ENCODE assay signal across 21 cellular contexts in the genomic region with DNA sequence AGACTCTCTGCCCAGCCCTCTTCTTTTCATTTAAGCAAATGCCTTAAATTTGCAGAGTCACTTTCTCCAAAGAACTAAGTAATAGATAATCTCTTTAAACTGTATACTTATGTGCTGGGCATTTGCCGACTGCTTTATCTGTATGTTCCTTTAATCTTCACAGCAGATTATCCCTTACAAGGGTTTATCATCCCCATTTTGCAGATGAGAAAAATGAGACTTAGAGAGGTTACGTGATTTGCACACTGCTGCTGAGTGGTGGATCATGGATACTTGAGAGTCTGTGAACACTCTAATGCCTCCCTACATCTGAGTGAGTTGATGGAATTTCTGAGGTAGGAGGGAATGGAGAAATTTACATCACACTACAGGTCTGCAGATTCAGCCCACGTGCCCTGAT. TPM values are rescaled to one million over a fixed set of nuclear protein-coding genes. Genes with fewer than 3 reads are reported as not detected.
DNase-seq lines count a peak whose midpoint lies in the region; ATAC-seq, FAIRE-seq and TF ChIP-seq lines count a peak whose summit lies in the region.
"Had no signal": no experiment of that assay in that cellular context is flagged by ENCODE, and none has a peak within 500 bp of the region (broad histone marks: within the 10 kb centered on the region; RNA-seq: fewer than 3 reads in every experiment).

No MANE protein-coding gene starts in this region.

- H3K9me3 ChIP-seq in K562 (replicated peaks; ENCODE audit: control insufficient read depth, insufficient read depth, low read depth, low read length) (no peaks in the 10 kb centered on the region), neural progenitor cell (ENCODE audit: low read depth) (no peaks in the 10 kb centered on the region)

- intact Hi-C loops in K562 (cut with micrococcal nuclease): loop anchor here (10.0 kb wide), 1 partner anchor 204 kb away; no protein-coding TSS in a partner anchor
- intact Hi-C loops in cardiac septum (cut with DNase I): no loop called here

- H3K9me3 Mint-ChIP-seq in activated T-cell treated with anti-CD3 and anti-CD28 coated beads, Interleukin-2, amount 50 U/mL, for 72 hours: no peaks in the 10 kb centered on the region
- H3K9me3 Mint-ChIP-seq in activated T-helper 17 cell treated with anti-CD3 and anti-CD28 coated beads, Interleukin-2, amount 50 U/mL, for 72 hours: no peaks in the 10 kb centered on the region
- no peaks in the 10 kb centered on the region for H3K9me3 Mint-ChIP-seq in neural progenitor cell
- H3K9me3 Mint-ChIP-seq: CD4-positive, CD25-positive, alpha-beta regulatory T cell had no signal

- peak overlapping the region; percentile 70 for H3K27ac Mint-ChIP-seq in activated T-cell treated with anti-CD3 and anti-CD28 coated beads, Interleukin-2, amount 50 U/mL, for 72 hours
- peak overlapping the region; percentile 63 for H3K27ac Mint-ChIP-seq in activated T-helper 17 cell treated with anti-CD3 and anti-CD28 coated beads, Interleukin-2, amount 50 U/mL, for 72 hours
- no peak overlapping the region for H3K27ac Mint-ChIP-seq in neural progenitor cell
- H3K27ac Mint-ChIP-seq: CD4-positive, CD25-positive, alpha-beta regulatory T cell had no signal

- H3K36me3 ChIP-seq in K562 (ENCODE audit: control insufficient read depth, insufficient read depth, low read length) (peaks cover 45% of the 10 kb centered on the region), neural progenitor cell (no peaks in the 10 kb centered on the region)

- no peaks in the 10 kb centered on the region for H3K9me1 ChIP-seq in K562 (ENCODE audit: control insufficient read depth, insufficient read depth, low read length)

- H3K4me2 ChIP-seq in K562 (ENCODE audit: insufficient read depth, low read length) (no peak overlapping the region), neural progenitor cell (no peak overlapping the region)
- H3K4me2 ChIP-seq: KMS-11 had no signal

- POLR2A ChIA-PET in K562 (lab: Yijun Ruan, JAX): no interaction called here

- TF ChIP-seq EP300 in K562 (IDR thresholded peaks at IDR 0.05; ENCODE audit: low read length): no peak

- CTCF ChIA-PET in K562 (lab: Yijun Ruan, JAX; ENCODE audit: low intra/inter-chr PET ratio): no interaction called here

- no peaks in the 10 kb centered on the region for H3K27me3 Mint-ChIP-seq in activated T-cell treated with anti-CD3 and anti-CD28 coated beads, Interleukin-2, amount 50 U/mL, for 72 hours (ENCODE audit: low read depth)
- no peaks in the 10 kb centered on the region for H3K27me3 Mint-ChIP-seq in activated T-helper 17 cell treated with anti-CD3 and anti-CD28 coated beads, Interleukin-2, amount 50 U/mL, for 72 hours
- H3K27me3 Mint-ChIP-seq in neural progenitor cell (ENCODE audit: insufficient read depth, low read depth): peaks cover 2% of the 10 kb centered on the region
- H3K27me3 Mint-ChIP-seq: CD4-positive, CD25-positive, alpha-beta regulatory T cell had no signal

- H3K79me2 ChIP-seq in K562 (ENCODE audit: control insufficient read depth, insufficient read depth, low read length) (peaks cover 40% of the 10 kb centered on the region), neural progenitor cell (ENCODE audit: low read depth) (peaks cover 45% of the 10 kb centered on the region)

- no peak for DNase-seq in activated T-cell treated with anti-CD3 and anti-CD28 coated beads, Interleukin-2, amount 50 U/mL, for 72 hours
- DNase-seq in activated T-cell treated with anti-CD3 and anti-CD28 coated beads for 4 hours (no peak), K562 (ENCODE audit: extremely low read depth in 1 of 4, low spot score in 3 of 4) (no peak), neural progenitor cell (ENCODE audit: low spot score) (no peak), anterior cingulate cortex (lab: John Stamatoyannopoulos, UW) (no peak), cardiac septum (ENCODE audit: low spot score) (no peak), occipital lobe (lab: John Stamatoyannopoulos, UW) (no peak)
- DNase-seq: CD4-positive, CD25-positive, alpha-beta regulatory T cell; COR-L47; DMS 273 treated with DMSO at 0.1 percent for 48 hours; DMS79 treated with DMSO at 0.1 percent for 48 hours; NCI-H1105; NCI-H1694; NCI-H2081; NCI-H2171; NCI-H345; NCI-H524 treated with DMSO at 0.1 percent for 48 hours; Right ventricle myocardium superior had no signal

- H3F3A ChIP-seq in neural progenitor cell (ENCODE audit: low read depth): no peaks in the 10 kb centered on the region

- 57% methylated on average over 3 of the region's 3 CpGs for WGBS in K562 (ENCODE audit: insufficient coverage, low coverage, missing lambda C conversion rate)

- no peak for TF ChIP-seq CTCF in K562 (IDR thresholded peaks at IDR 0.05 in 2 of 3, conservative IDR thresholded peaks at IDR 0.05 in 1 of 3; ENCODE audit: insufficient read depth in 2 of 3, low read depth in 1 of 3, low read length in 3 of 3)
- TF ChIP-seq CTCF in neural progenitor cell (IDR thresholded peaks at IDR 0.05): no peak

- no peaks in the 10 kb centered on the region for H3K27me3 ChIP-seq in K562 (ENCODE audit: control insufficient read depth in 2 of 2, insufficient read depth in 2 of 2, low read length in 2 of 2)
- no peaks in the 10 kb centered on the region for H3K27me3 ChIP-seq in neural progenitor cell

- no peak for TF ChIP-seq RAD21 in K562 (CRISPR knock-in tag; conservative IDR thresholded peaks at IDR 0.05 in 1 of 2, IDR thresholded peaks at IDR 0.05 in 1 of 2)

- no TSS peak for BruUV-seq in K562 (replicated peaks; lab: Mats Ljungman, UMichigan)

- H3K4me3 Mint-ChIP-seq in activated T-cell treated with anti-CD3 and anti-CD28 coated beads, Interleukin-2, amount 50 U/mL, for 72 hours: peak overlapping the region; percentile 74 to 100
- peak overlapping the region; percentile 47 for H3K4me3 Mint-ChIP-seq in activated T-helper 17 cell treated with anti-CD3 and anti-CD28 coated beads, Interleukin-2, amount 50 U/mL, for 72 hours
- no peak overlapping the region for H3K4me3 Mint-ChIP-seq in neural progenitor cell

- TF ChIP-seq POLR2A in K562 (conservative IDR thresholded peaks at IDR 0.05): no peak

- no peak overlapping the region for H2AFZ ChIP-seq in K562 (ENCODE audit: low read depth, low read length)
- H2AFZ ChIP-seq in neural progenitor cell (replicated peaks): no peak overlapping the region

- in situ Hi-C loops in K562 (cut with MboI): no loop called here

- H3K4me1 Mint-ChIP-seq in activated T-cell treated with anti-CD3 and anti-CD28 coated beads, Interleukin-2, amount 50 U/mL, for 72 hours (ENCODE audit: low read depth): peaks cover 59% of the 10 kb centered on the region
- H3K4me1 Mint-ChIP-seq in activated T-helper 17 cell treated with anti-CD3 and anti-CD28 coated beads, Interleukin-2, amount 50 U/mL, for 72 hours: peaks cover 31% of the 10 kb centered on the region
- peaks cover 26% of the 10 kb centered on the region for H3K4me1 Mint-ChIP-seq in neural progenitor cell

- H3K4me3 ChIP-seq in K562 (no peak overlapping the region), neural progenitor cell (no peak overlapping the region)

- H4K20me1 ChIP-seq in K562 (replicated peaks; ENCODE audit: control insufficient read depth, insufficient read depth, low read length): no peaks in the 10 kb centered on the region
- no peaks in the 10 kb centered on the region for H4K20me1 ChIP-seq in neural progenitor cell (ENCODE audit: low read depth)

- ATAC-seq in activated T-cell treated with anti-CD3 and anti-CD28 coated beads, Interleukin-2, amount 50 U/mL, for 72 hours (replicated peaks in 1 of 2): no peak
- no peak for ATAC-seq in activated T-helper 17 cell treated with anti-CD3 and anti-CD28 coated beads, Interleukin-2, amount 50 U/mL, for 72 hours (replicated peaks)
- no peak for ATAC-seq in K562

- no peak for FAIRE-seq in K562 (lab: Jason Lieb, UNC)
- FAIRE-seq: HTR-8/SVneo had no signal

- H3K27ac ChIP-seq in K562 (ENCODE audit: extremely low read depth, low read depth, low read length) (no peak overlapping the region), neural progenitor cell (no peak overlapping the region)
- H3K27ac ChIP-seq: KMS-11 had no signal

- peaks cover 7 to 12% of the 10 kb centered on the region in 2 experiments; a peak in 4 of 5 replicates for H3K4me1 ChIP-seq in K562 (replicated peaks in 1 of 2; ENCODE audit: control insufficient read depth in 2 of 2, insufficient read depth in 2 of 2, low read length in 2 of 2)
- H3K4me1 ChIP-seq in neural progenitor cell: peaks cover 5% of the 10 kb centered on the region

- peaks cover 20 to 34% of the 10 kb centered on the region in 2 donors for H3K36me3 Mint-ChIP-seq in activated T-cell treated with anti-CD3 and anti-CD28 coated beads, Interleukin-2, amount 50 U/mL, for 72 hours (ENCODE audit: insufficient read depth in 2 of 2)
- H3K36me3 Mint-ChIP-seq in activated T-helper 17 cell treated with anti-CD3 and anti-CD28 coated beads, Interleukin-2, amount 50 U/mL, for 72 hours (ENCODE audit: low read depth): peaks cover 92% of the 10 kb centered on the region
- peaks cover 13% of the 10 kb centered on the region for H3K36me3 Mint-ChIP-seq in neural progenitor cell

- H3K9ac ChIP-seq in K562 (ENCODE audit: insufficient read depth in 1 of 2, low read depth in 2 of 2, low read length in 2 of 2) (no peak overlapping the region), neural progenitor cell (peak overlapping the region; percentile 8)
- H3K9ac ChIP-seq: KMS-11 had no signal

RNA-seq across cellular contexts. Expression of gene ZNF79, which starts 4.2 kb away (rescaled TPM):
- 10 to 100 TPM; 10.4 to 16.1 TPM for total RNA-seq in activated T-cell treated with anti-CD3 and anti-CD28 coated beads, Interleukin-2, amount 50 U/mL, for 72 hours
- 10 to 100 TPM; 10.1 to 11.3 TPM for total RNA-seq in activated T-helper 17 cell treated with anti-CD3 and anti-CD28 coated beads, Interleukin-2, amount 50 U/mL, for 72 hours
- total RNA-seq in K562 (2011; cell fraction: chromatin; rRNA removed; ENCODE audit: low replicate concordance): 23.5 and 37.2 TPM in 2 replicates
- 21.8 and 28.7 TPM in 2 replicates for total RNA-seq in K562 (2011; cell fraction: nucleolus; rRNA removed)
- 13.2 and 19.8 TPM in 2 replicates for total RNA-seq in K562 (2011; cell fraction: nucleoplasm; rRNA removed)
- total RNA-seq in K562 (2014; rRNA removed) (6.0 and 6.6 TPM in 2 replicates), K562 (2014; rRNA removed; fragmentation: Illumina TruSeq; extraction: Trizol) (5.3 and 5.6 TPM in 2 replicates), K562 (2015; rRNA removed; fragmentation: Illumina TruSeq; extraction: Trizol) (6.3 and 7.0 TPM in 2 replicates), K562 (2021) (6.3 and 6.4 TPM in 2 replicates), neural progenitor cell (ENCODE audit: low replicate concordance) (6.7 and 7.3 TPM in 2 replicates), cardiac septum (5.5 TPM), occipital lobe (12.8 TPM)
- polyA plus RNA-seq in K562 (2011; rRNA removed) (2.7 and 3.4 TPM in 2 replicates), K562 (2014; fragmentation: Illumina TruSeq; extraction: Trizol) (4.1 and 4.3 TPM in 2 replicates), K562 (2014; fragmentation: Nextera tagmentation; extraction: Ambion mirVana) (under 1 TPM; 0.62 to 0.70 TPM), K562 (2014; rRNA removed) (3.7 and 5.1 TPM in 2 replicates)
- 2.5 and 2.8 TPM in 2 replicates for polyA plus RNA-seq in K562 (2011; cell fraction: cytosol; rRNA removed)
- 3.9 and 4.7 TPM in 2 replicates for polyA plus RNA-seq in K562 (2011; cell fraction: nucleus; rRNA removed)
- 3.0 and 3.1 TPM in 2 replicates for polyA plus RNA-seq in K562 (2012)
- 13.0 and 14.1 TPM in 2 replicates for polyA minus RNA-seq in K562 (2011; rRNA and poly(A)+ RNA removed)
- polyA minus RNA-seq in K562 (2011; cell fraction: cytosol; rRNA and poly(A)+ RNA removed): 5.1 and 5.7 TPM in 2 replicates
- polyA minus RNA-seq in K562 (2011; cell fraction: nucleus; rRNA and poly(A)+ RNA removed): 9.2 and 10.7 TPM in 2 replicates

RNA-seq across cellular contexts. Expression of gene RPL12, which starts 22.9 kb away (rescaled TPM):
- 1,000 to 10,000 TPM; 2,503 to 2,755 TPM for total RNA-seq in activated T-cell treated with anti-CD3 and anti-CD28 coated beads, Interleukin-2, amount 50 U/mL, for 72 hours
- total RNA-seq in activated T-helper 17 cell treated with anti-CD3 and anti-CD28 coated beads, Interleukin-2, amount 50 U/mL, for 72 hours: 1,000 to 10,000 TPM; 1,178 to 1,829 TPM
- total RNA-seq in K562 (2011; cell fraction: chromatin; rRNA removed; ENCODE audit: low replicate concordance): 400 and 555 TPM in 2 replicates
- total RNA-seq in K562 (2011; cell fraction: nucleolus; rRNA removed): 648 and 678 TPM in 2 replicates
- 701 and 1,157 TPM in 2 replicates for total RNA-seq in K562 (2011; cell fraction: nucleoplasm; rRNA removed)
- total RNA-seq in K562 (2014; rRNA removed): 1,796 and 1,973 TPM in 2 replicates
- total RNA-seq in K562 (2014; rRNA removed; fragmentation: Illumina TruSeq; extraction: Trizol): 2,499 and 2,531 TPM in 2 replicates
- 3,220 and 3,261 TPM in 2 replicates for total RNA-seq in K562 (2015; rRNA removed; fragmentation: Illumina TruSeq; extraction: Trizol)
- 1,614 and 1,743 TPM in 2 replicates for total RNA-seq in K562 (2021)
- polyA plus RNA-seq in K562 (2011; rRNA removed): 2,587 and 3,088 TPM in 2 replicates
- 2,689 and 4,292 TPM in 2 replicates for polyA plus RNA-seq in K562 (2011; cell fraction: cytosol; rRNA removed)
- 951 and 1,340 TPM in 2 replicates for polyA plus RNA-seq in K562 (2011; cell fraction: nucleus; rRNA removed)
- 1,770 and 3,341 TPM in 2 replicates for polyA plus RNA-seq in K562 (2012)
- polyA plus RNA-seq in K562 (2014; fragmentation: Illumina TruSeq; extraction: Trizol): 4,080 and 4,558 TPM in 2 replicates
- polyA plus RNA-seq in K562 (2014; fragmentation: Nextera tagmentation; extraction: Ambion mirVana): 1,000 to 10,000 TPM; 2,219 to 2,376 TPM
- polyA plus RNA-seq in K562 (2014; rRNA removed): 2,953 and 3,005 TPM in 2 replicates
- 933 and 1,147 TPM in 2 replicates for polyA minus RNA-seq in K562 (2011; rRNA and poly(A)+ RNA removed)
- polyA minus RNA-seq in K562 (2011; cell fraction: cytosol; rRNA and poly(A)+ RNA removed): 732 and 781 TPM in 2 replicates
- polyA minus RNA-seq in K562 (2011; cell fraction: nucleus; rRNA and poly(A)+ RNA removed): 303 and 594 TPM in 2 replicates
- 2,064 and 2,640 TPM in 2 replicates for total RNA-seq in neural progenitor cell (ENCODE audit: low replicate concordance)
- total RNA-seq in cardiac septum: 407 TPM
- total RNA-seq in occipital lobe: 798 TPM

RNA-seq across cellular contexts. Expression of gene LRSAM1, which starts 23.0 kb away (rescaled TPM):
- 10 to 100 TPM; 30.5 to 33.8 TPM for total RNA-seq in activated T-cell treated with anti-CD3 and anti-CD28 coated beads, Interleukin-2, amount 50 U/mL, for 72 hours
- 10 to 100 TPM; 22.0 to 33.5 TPM for total RNA-seq in activated T-helper 17 cell treated with anti-CD3 and anti-CD28 coated beads, Interleukin-2, amount 50 U/mL, for 72 hours
- 55.1 and 93.1 TPM in 2 replicates for total RNA-seq in K562 (2011; cell fraction: chromatin; rRNA removed; ENCODE audit: low replicate concordance)
- 44.6 and 44.7 TPM in 2 replicates for total RNA-seq in K562 (2011; cell fraction: nucleolus; rRNA removed)
- 34.8 and 38.2 TPM in 2 replicates for total RNA-seq in K562 (2011; cell fraction: nucleoplasm; rRNA removed)
- total RNA-seq in K562 (2014; rRNA removed) (9.0 and 9.9 TPM in 2 replicates), K562 (2014; rRNA removed; fragmentation: Illumina TruSeq; extraction: Trizol) (3.2 and 4.1 TPM in 2 replicates), K562 (2015; rRNA removed; fragmentation: Illumina TruSeq; extraction: Trizol) (4.6 and 5.5 TPM in 2 replicates), K562 (2021) (16.2 and 16.9 TPM in 2 replicates), neural progenitor cell (ENCODE audit: low replicate concordance) (6.7 and 14.2 TPM in 2 replicates), cardiac septum (24.4 TPM), occipital lobe (23.7 TPM)
- polyA plus RNA-seq in K562 (2011; rRNA removed) (4.7 and 6.1 TPM in 2 replicates), K562 (2014; fragmentation: Illumina TruSeq; extraction: Trizol) (6.2 and 7.4 TPM in 2 replicates), K562 (2014; fragmentation: Nextera tagmentation; extraction: Ambion mirVana) (under 1 TPM; 0.07 to 0.32 TPM), K562 (2014; rRNA removed) (8.5 and 11.3 TPM in 2 replicates)
- 3.1 and 6.4 TPM in 2 replicates for polyA plus RNA-seq in K562 (2011; cell fraction: cytosol; rRNA removed)
- polyA plus RNA-seq in K562 (2011; cell fraction: nucleus; rRNA removed): 20.1 and 28.5 TPM in 2 replicates
- 6.8 and 13.7 TPM in 2 replicates for polyA plus RNA-seq in K562 (2012)
- 8.0 and 9.1 TPM in 2 replicates for polyA minus RNA-seq in K562 (2011; rRNA and poly(A)+ RNA removed)
- polyA minus RNA-seq in K562 (2011; cell fraction: cytosol; rRNA and poly(A)+ RNA removed): 5.1 and 7.0 TPM in 2 replicates
- 14.7 and 16.1 TPM in 2 replicates for polyA minus RNA-seq in K562 (2011; cell fraction: nucleus; rRNA and poly(A)+ RNA removed)

RNA-seq across cellular contexts. Expression of gene SLC2A8, which starts 31.4 kb away (rescaled TPM):
- total RNA-seq in activated T-cell treated with anti-CD3 and anti-CD28 coated beads, Interleukin-2, amount 50 U/mL, for 72 hours: 10 to 100 TPM; 11.4 to 13.8 TPM
- total RNA-seq in activated T-helper 17 cell treated with anti-CD3 and anti-CD28 coated beads, Interleukin-2, amount 50 U/mL, for 72 hours: 1 to 10 TPM; 3.0 TPM
- 9.0 and 31.6 TPM in 2 replicates for total RNA-seq in K562 (2011; cell fraction: chromatin; rRNA removed; ENCODE audit: low replicate concordance)
- total RNA-seq in K562 (2011; cell fraction: nucleolus; rRNA removed): 24.8 and 24.9 TPM in 2 replicates
- 12.1 and 16.1 TPM in 2 replicates for total RNA-seq in K562 (2011; cell fraction: nucleoplasm; rRNA removed)
- total RNA-seq in K562 (2014; rRNA removed): 9.7 and 12.6 TPM in 2 replicates
- total RNA-seq in K562 (2014; rRNA removed; fragmentation: Illumina TruSeq; extraction: Trizol): 1.6 and 2.4 TPM in 2 replicates
- 5.2 and 6.7 TPM in 2 replicates for total RNA-seq in K562 (2015; rRNA removed; fragmentation: Illumina TruSeq; extraction: Trizol)
- 10.3 and 12.9 TPM in 2 replicates for total RNA-seq in K562 (2021)
- polyA plus RNA-seq in K562 (2011; rRNA removed): 5.4 and 8.1 TPM in 2 replicates
- polyA plus RNA-seq in K562 (2011; cell fraction: cytosol; rRNA removed): 7.3 and 17.7 TPM in 2 replicates
- polyA plus RNA-seq in K562 (2011; cell fraction: nucleus; rRNA removed): 22.0 and 29.9 TPM in 2 replicates
- polyA plus RNA-seq in K562 (2012): 6.4 and 7.8 TPM in 2 replicates
- 3.6 and 6.2 TPM in 2 replicates for polyA plus RNA-seq in K562 (2014; fragmentation: Illumina TruSeq; extraction: Trizol)
- polyA plus RNA-seq in K562 (2014; fragmentation: Nextera tagmentation; extraction: Ambion mirVana): 1 to 10 TPM in 1 of 2 experiments, under 1 TPM in 1; 0.13 to 1.1 TPM
- polyA plus RNA-seq in K562 (2014; rRNA removed): 9.9 and 10.4 TPM in 2 replicates
- 2.7 and 2.9 TPM in 2 replicates for polyA minus RNA-seq in K562 (2011; rRNA and poly(A)+ RNA removed)
- 6.7 and 7.1 TPM in 2 replicates for polyA minus RNA-seq in K562 (2011; cell fraction: cytosol; rRNA and poly(A)+ RNA removed)
- polyA minus RNA-seq in K562 (2011; cell fraction: nucleus; rRNA and poly(A)+ RNA removed): 8.3 and 8.9 TPM in 2 replicates
- 9.4 and 22.8 TPM in 2 replicates for total RNA-seq in neural progenitor cell (ENCODE audit: low replicate concordance)
- 14.5 TPM for total RNA-seq in cardiac septum
- total RNA-seq in occipital lobe: 9.2 TPM
